8 cellular contexts compared by ENCODE assay signal in genomic region chr3:11847607-11848006, GRCh38. TPM values are rescaled to one million over a fixed set of nuclear protein-coding genes. Genes with fewer than 3 reads are reported as not detected.
DNase-seq lines count a peak whose midpoint lies in the region; ATAC-seq and TF ChIP-seq lines count a peak whose summit lies in the region.

No MANE protein-coding gene starts in this region.

- H3K27me3 Mint-ChIP-seq in endothelial cell (ENCODE audit: unreplicated experiment) = peaks cover 10% of the 10 kb centered on the region

- peaks cover 16% of the 10 kb centered on the region for H3K4me1 ChIP-seq in skeletal muscle satellite cell (ENCODE audit: control insufficient read depth, insufficient read depth, low read length)

- ATAC-seq in HG03108 (IDR thresholded peaks at IDR 0.05; ENCODE audit: unreplicated experiment) = no peak
- no peak for ATAC-seq in HG02885 (IDR thresholded peaks at IDR 0.05; ENCODE audit: poor library complexity, unreplicated experiment)

- H3K36me3 ChIP-seq in skeletal muscle satellite cell (ENCODE audit: insufficient read depth, low read length) = peaks cover 12% of the 10 kb centered on the region

- H3K9me3 ChIP-seq in skeletal muscle satellite cell (replicated peaks; ENCODE audit: low read length) = no peaks in the 10 kb centered on the region

- peaks cover 21% of the 10 kb centered on the region for H3K4me1 Mint-ChIP-seq in endothelial cell (ENCODE audit: unreplicated experiment)

- H3K27me3 ChIP-seq in skeletal muscle satellite cell (ENCODE audit: control insufficient read depth, insufficient read depth, low read length) = peaks cover 19% of the 10 kb centered on the region

- no peak overlapping the region for H3K9ac ChIP-seq in skeletal muscle satellite cell (ENCODE audit: low read depth, low read length)

- peak overlapping the region; percentile 91 for H3K4me2 ChIP-seq in skeletal muscle satellite cell (ENCODE audit: low read length)

- H3K4me3 ChIP-seq in skeletal muscle satellite cell (ENCODE audit: low read length) = no peak overlapping the region

- DNase-seq in DMS153 (lab: John Stamatoyannopoulos, UW) (peak; percentile 0), DMS153 treated with DMSO at 0.1 percent for 48 hours (lab: John Stamatoyannopoulos, UW; ENCODE audit: unreplicated experiment) (no peak), SK-N-DZ (ENCODE audit: low spot score) (peak; percentile 39), endothelial cell (ENCODE audit: low spot score) (no peak), AG08395 (ENCODE audit: low spot score) (no peak)

- no peaks in the 10 kb centered on the region for H3K9me3 Mint-ChIP-seq in endothelial cell (ENCODE audit: unreplicated experiment)

- no peak overlapping the region for H3K27ac Mint-ChIP-seq in endothelial cell (ENCODE audit: unreplicated experiment)

- peaks cover 4% of the 10 kb centered on the region for H3K36me3 Mint-ChIP-seq in endothelial cell (ENCODE audit: low read depth, unreplicated experiment)

- H3K4me3 Mint-ChIP-seq in endothelial cell (ENCODE audit: unreplicated experiment) = peak overlapping the region; percentile 100

- no peak for TF ChIP-seq CTCF in endothelial cell (IDR thresholded peaks at IDR 0.05; ENCODE audit: unreplicated experiment)

RNA-seq across cellular contexts. Expression of gene TAMM41, which starts 0.9 kb away (rescaled TPM):
- polyA plus RNA-seq in SK-N-DZ (2014; cell fraction: cytosol; rRNA removed) = 10.3 and 12.7 TPM in 2 replicates
- polyA plus RNA-seq in SK-N-DZ (2014; cell fraction: nucleus; rRNA removed) = 12.2 and 25.9 TPM in 2 replicates
- 21.4 TPM for total RNA-seq in endothelial cell (ENCODE audit: unreplicated experiment)
- 6.3 and 8.5 TPM in 2 replicates for total RNA-seq in skeletal muscle satellite cell (2012; rRNA removed)

Comparison
In these comparisons a context has a peak if more than half of its experiments do, and no peak if none do; other contexts are left out.
1. DNase-seq: peak in DMS153 (single experiment) and SK-N-DZ (single experiment); none in DMS153 treated with DMSO at 0.1 percent for 48 hours (single experiment), endothelial cell (single experiment) and AG08395 (single experiment).